ENCODE assay signal across 1 cellular context in genomic region chr14:65230287-65230728, GRCh38.
TF ChIP-seq lines count a peak whose summit lies in the region.

No MANE protein-coding gene starts in this region.

TF ChIP-seq in HepG2, 621 proteins besides CTCF, POLR2A, EP300 and RAD21 (continued from another document and continues in another):
- TF ChIP-seq ZNF281 (CRISPR knock-in tag; IDR thresholded peaks at IDR 0.05; ENCODE audit: borderline replicate concordance) (peak; percentile 52; the same call in 1 of the 2 replicates), ZBTB26 (CRISPR knock-in tag; IDR thresholded peaks at IDR 0.05; ENCODE audit: borderline replicate concordance) (peak; percentile 99), ZNF619 (CRISPR knock-in tag; IDR thresholded peaks at IDR 0.05) (no peak), FOXP1 (IDR thresholded peaks at IDR 0.05) (no peak), FOXP1 (CRISPR knock-in tag; IDR thresholded peaks at IDR 0.05) (peak; percentile 26; the same call in 1 of the 2 replicates), CENPT (CRISPR knock-in tag; IDR thresholded peaks at IDR 0.05; ENCODE audit: low read depth) (no peak), HOXA9 (CRISPR knock-in tag; IDR thresholded peaks at IDR 0.05; ENCODE audit: borderline replicate concordance) (0 out of 2 replicates have a peak, but pooled peaks have one; percentile 42), ZNF816 (CRISPR knock-in tag; IDR thresholded peaks at IDR 0.05; ENCODE audit: borderline replicate concordance) (0 out of 2 replicates have a peak, but pooled peaks have one; percentile 64), BRD4 (CRISPR knock-in tag; IDR thresholded peaks at IDR 0.05) (no peak), SKI (IDR thresholded peaks at IDR 0.05; ENCODE audit: partially characterized antibody) (no peak), NBN (conservative IDR thresholded peaks at IDR 0.05) (no peak), THRA (CRISPR knock-in tag; IDR thresholded peaks at IDR 0.05; ENCODE audit: borderline replicate concordance) (peak; percentile 52; the same call in 1 of the 2 replicates), PLSCR1 (CRISPR knock-in tag; IDR thresholded peaks at IDR 0.05; ENCODE audit: borderline replicate concordance) (no peak), HDAC2 (CRISPR knock-in tag; IDR thresholded peaks at IDR 0.05) (peak; percentile 58), POLR2G (IDR thresholded peaks at IDR 0.05; ENCODE audit: low read depth, low read length) (peak; percentile 14; the same call in 1 of the 2 replicates), ZNF253 (CRISPR knock-in tag; IDR thresholded peaks at IDR 0.05; ENCODE audit: borderline replicate concordance) (no peak), NFKBIZ (CRISPR knock-in tag; IDR thresholded peaks at IDR 0.05) (no peak), PAXIP1 (CRISPR knock-in tag; conservative IDR thresholded peaks at IDR 0.05) (peak; percentile 66), ZFP90 (CRISPR knock-in tag; IDR thresholded peaks at IDR 0.05; ENCODE audit: borderline replicate concordance) (no peak), TFDP1 (CRISPR knock-in tag; IDR thresholded peaks at IDR 0.05; ENCODE audit: borderline replicate concordance) (peak; percentile 18; the same call in 1 of the 2 replicates), HOXA7 (CRISPR knock-in tag; IDR thresholded peaks at IDR 0.05) (no peak), ZNF782 (CRISPR knock-in tag; IDR thresholded peaks at IDR 0.05; ENCODE audit: borderline replicate concordance) (no peak), ZNF770 (CRISPR knock-in tag; IDR thresholded peaks at IDR 0.05) (no peak), PRDM4 (CRISPR knock-in tag; IDR thresholded peaks at IDR 0.05; ENCODE audit: borderline replicate concordance) (0 out of 2 replicates have a peak, but pooled peaks have one; percentile 74), ZNF33A (CRISPR knock-in tag; IDR thresholded peaks at IDR 0.05; ENCODE audit: borderline replicate concordance) (no peak), ZNF792 (CRISPR knock-in tag; IDR thresholded peaks at IDR 0.05) (no peak), ZNF318 (CRISPR knock-in tag; IDR thresholded peaks at IDR 0.05) (no peak), XRCC5 (optimal IDR thresholded peaks at IDR 0.05; ENCODE audit: low read length) (no peak), HNF4G (IDR thresholded peaks at IDR 0.05; ENCODE audit: borderline replicate concordance, low read depth, low read length) (no peak), HNF4G (CRISPR knock-in tag; IDR thresholded peaks at IDR 0.05; ENCODE audit: borderline replicate concordance, low read depth) (no peak)
